In the genomic region with DNA sequence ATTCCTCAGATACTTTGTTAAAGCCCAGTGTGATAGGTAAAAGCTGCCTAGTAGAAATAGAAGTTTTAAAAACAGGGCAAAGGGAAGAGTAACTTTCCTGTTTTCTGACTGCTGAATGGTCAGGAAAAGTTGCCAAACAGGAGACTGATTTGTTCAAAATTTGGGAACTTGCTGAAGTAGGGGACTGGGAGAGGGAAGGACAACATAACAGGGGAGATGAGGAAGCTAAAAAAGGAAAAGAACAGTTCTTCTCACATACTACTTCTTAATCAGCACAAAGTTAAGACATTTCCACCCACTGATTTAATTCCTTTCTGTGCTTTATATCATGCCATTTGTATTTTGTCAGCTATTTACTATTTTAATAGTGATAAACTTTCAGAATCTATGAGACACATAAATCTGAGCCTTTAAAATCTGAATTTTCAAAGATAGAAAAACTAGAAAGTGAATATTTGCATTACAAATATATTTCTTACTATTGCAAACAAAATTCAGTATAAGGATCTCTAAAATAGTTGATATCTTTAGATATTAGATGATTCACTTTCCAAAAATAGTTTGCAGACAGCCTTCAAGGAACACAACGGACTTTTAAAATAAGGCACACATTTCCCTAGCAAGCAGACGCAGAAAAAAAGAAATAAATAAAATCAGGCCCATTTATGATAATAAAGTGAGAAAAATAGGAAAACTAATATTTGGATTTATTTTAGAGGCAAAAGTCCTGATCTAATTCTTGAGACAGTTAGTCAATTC, we compare ENCODE assay signal across 25 cellular contexts.
"Had no signal": no experiment of that assay in that cellular context is flagged by ENCODE, and none has a peak within 500 bp of the region (broad histone marks: within the 10 kb centered on the region; RNA-seq: fewer than 3 reads in every experiment).

No MANE protein-coding gene starts in this region.

- H3K9me3 Mint-ChIP-seq: activated naive CD4-positive, alpha-beta T cell treated with anti-CD3 and anti-CD28 coated beads, Interleukin-2, amount 50 U/mL, for 72 hours; activated naive CD8-positive, alpha-beta T cell treated with anti-CD3 and anti-CD28 coated beads, Interleukin-2, amount 50 U/mL, for 24 hours; T-helper 1 cell treated with Interleukin-12 subunit alpha and Interleukin-12 subunit beta and Interleukin-4 antibody, amounts not matched to agents 30 μg/mL and 1 μg/mL, for 36 hours had no signal

- H3K9ac ChIP-seq: KMS-11 had no signal

- H3K27ac Mint-ChIP-seq: activated CD8-positive, alpha-beta T cell treated with anti-CD3 and anti-CD28 coated beads, Interleukin-2, amount 10 ng/mL, durations not matched to agents 7 days and 5 days; activated naive CD4-positive, alpha-beta T cell treated with anti-CD3 and anti-CD28 coated beads, Interleukin-2, amount 50 U/mL, for 72 hours; activated naive CD8-positive, alpha-beta T cell treated with anti-CD3 and anti-CD28 coated beads, Interleukin-2, amount 50 U/mL, for 24 hours; T-helper 1 cell treated with Interleukin-12 subunit alpha and Interleukin-12 subunit beta and Interleukin-4 antibody, amounts not matched to agents 30 μg/mL and 1 μg/mL, for 36 hours; WTC11 had no signal

- H3K36me3 ChIP-seq: brain microvascular endothelial cell, cardiac muscle cell, MG63 had no signal

- H3K4me1 Mint-ChIP-seq: activated naive CD8-positive, alpha-beta T cell treated with anti-CD3 and anti-CD28 coated beads, Interleukin-2, amount 50 U/mL, for 24 hours; WTC11 had no signal

- H3K4me3 Mint-ChIP-seq: activated CD8-positive, alpha-beta T cell treated with anti-CD3 and anti-CD28 coated beads, Interleukin-2, amount 10 ng/mL, durations not matched to agents 7 days and 5 days; activated naive CD8-positive, alpha-beta T cell treated with anti-CD3 and anti-CD28 coated beads, Interleukin-2, amount 50 U/mL, for 24 hours; T-helper 1 cell treated with Interleukin-12 subunit alpha and Interleukin-12 subunit beta and Interleukin-4 antibody, amounts not matched to agents 30 μg/mL and 1 μg/mL, for 36 hours; WTC11 had no signal

- H3K36me3 Mint-ChIP-seq: activated naive CD4-positive, alpha-beta T cell treated with anti-CD3 and anti-CD28 coated beads, Interleukin-2, amount 50 U/mL, for 72 hours; WTC11 had no signal

- H3K27me3 Mint-ChIP-seq: activated naive CD8-positive, alpha-beta T cell treated with anti-CD3 and anti-CD28 coated beads, Interleukin-2, amount 50 U/mL, for 24 hours had no signal

- H3K4me3 ChIP-seq: cardiac muscle cell, MG63 had no signal

- ATAC-seq: activated CD8-positive, alpha-beta T cell treated with anti-CD3 and anti-CD28 coated beads, Interleukin-2, amount 10 ng/mL, durations not matched to agents 7 days and 5 days; activated naive CD4-positive, alpha-beta T cell treated with anti-CD3 and anti-CD28 coated beads, Interleukin-2, amount 50 U/mL, for 72 hours; activated naive CD8-positive, alpha-beta T cell treated with anti-CD3 and anti-CD28 coated beads, Interleukin-2, amount 50 U/mL, for 24 hours; PC-3; WTC11 had no signal

- DNase-seq: activated CD4-positive, alpha-beta T cell treated with anti-CD3 and anti-CD28 coated beads for 48 hours; activated CD4-positive, alpha-beta T cell treated with anti-CD3 and anti-CD28 coated beads, Interleukin-2, amount 50 U/mL, for 4 hours; activated CD4-positive, CD25-positive, alpha-beta regulatory T cell treated with anti-CD3 and anti-CD28 coated beads, Interleukin-2, amount 50 U/mL, for 72 hours; activated CD8-positive, alpha-beta memory T cell treated with anti-CD3 and anti-CD28 coated beads, Interleukin-2, amount 50 U/mL, for 48 hours; activated CD8-positive, alpha-beta T cell treated with anti-CD3 and anti-CD28 coated beads, Interleukin-2, amount 10 ng/mL, durations not matched to agents 7 days and 5 days; activated naive CD4-positive, alpha-beta T cell treated with Interleukin-2 at 50 U/mL for 16 hours; activated naive CD8-positive, alpha-beta T cell treated with anti-CD3 and anti-CD28 coated beads, Interleukin-2, amount 50 U/mL, for 24 hours; activated T-cell treated with anti-CD3 and anti-CD28 coated beads, Interleukin-2, amount 50 U/mL, for 1 hour; amygdala; brain microvascular endothelial cell; MG63; NCI-H1105 treated with DMSO at 0.1 percent for 48 hours; NCI-H1436 treated with DMSO at 0.1 percent for 48 hours; NCI-H187; NCI-H2081; NCI-H510A treated with DMSO at 0.1 percent for 48 hours; NCI-H69; NK-92 treated with Interleukin-12 subunit alpha and Interleukin-12 subunit beta, amount 100 ng/mL, for 24 hours; PC-3; SHP77 treated with DMSO at 0.1 percent for 48 hours had no signal

- H3K9me3 ChIP-seq: MG63 had no signal

- H3K27me3 ChIP-seq: brain microvascular endothelial cell, cardiac muscle cell, MG63 had no signal

- H3K27ac ChIP-seq: brain microvascular endothelial cell, cardiac muscle cell, KMS-11 had no signal
